In the genomic region with DNA sequence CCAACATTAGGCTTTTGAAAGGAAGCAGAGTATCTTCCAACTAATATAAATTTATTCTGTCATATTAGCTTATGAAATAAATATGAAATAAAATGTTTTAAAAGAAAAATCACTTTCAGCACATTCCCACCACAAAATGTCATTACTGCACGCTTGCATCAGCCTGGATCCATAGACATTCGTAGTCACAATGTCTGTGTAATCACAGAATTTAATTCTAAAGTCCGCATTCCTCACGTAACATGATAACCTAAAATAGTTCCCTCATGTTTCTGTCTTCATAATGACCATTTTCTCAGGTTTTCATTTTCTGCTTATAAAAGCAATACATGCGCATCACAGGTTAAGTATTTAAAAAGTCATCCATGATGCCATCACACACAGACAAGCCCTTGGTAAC, we compare ENCODE assay signal across 19 cellular contexts.
"Had no signal": no experiment of that assay in that cellular context is flagged by ENCODE, and none has a peak within 500 bp of the region (broad histone marks: within the 10 kb centered on the region; RNA-seq: fewer than 3 reads in every experiment).

No MANE protein-coding gene starts in this region.

- H3K9me3 ChIP-seq: colonic mucosa, neutrophil, suprapubic skin, thyroid gland had no signal

- DNase-seq: cerebellar nuclear complex; colonic mucosa; dermis blood vessel endothelial cell; foreskin keratinocyte; heart left ventricle; hypothalamus; kidney glomerular epithelial cell; mesendoderm; naive thymus-derived CD4-positive, alpha-beta T cell; nephron progenitor cell; posterior cingulate gyrus; stimulated activated CD4-positive, alpha-beta T cell treated with anti-CD3 and anti-CD28 coated beads, Interleukin-2, amount 100 ng/mL, for 48 hours; stimulated activated naive CD4-positive, alpha-beta T cell treated with Interleukin-2 at 50 U/mL for 16 hours; thyroid gland had no signal

- H3K36me3 ChIP-seq: colonic mucosa had no signal

- ATAC-seq: foreskin keratinocyte; heart left ventricle; naive thymus-derived CD4-positive, alpha-beta T cell had no signal

- FAIRE-seq: islet of Langerhans had no signal

- H3K27me3 ChIP-seq: colonic mucosa, foreskin keratinocyte, heart left ventricle, neutrophil, right atrium auricular region, suprapubic skin, thyroid gland had no signal

- H3K4me3 Mint-ChIP-seq: naive thymus-derived CD4-positive, alpha-beta T cell; nephron progenitor cell had no signal

- H3K27ac ChIP-seq: colonic mucosa, foreskin keratinocyte, neutrophil, right atrium auricular region, suprapubic skin, thyroid gland had no signal

- H3K27ac Mint-ChIP-seq: nephron progenitor cell had no signal

- H3K4me3 ChIP-seq: colonic mucosa, heart left ventricle, right atrium auricular region, smooth muscle cell, suprapubic skin, thyroid gland had no signal

- H3K27me3 Mint-ChIP-seq: naive thymus-derived CD4-positive, alpha-beta T cell had no signal
